Comparison of ENCODE assay signal across 8 cellular contexts in genomic region chr10:88932539-88933256, GRCh38. TPM values are rescaled to one million over a fixed set of nuclear protein-coding genes. Genes with fewer than 3 reads are reported as not detected.
DNase-seq lines count a peak whose midpoint lies in the region; ATAC-seq and TF ChIP-seq lines count a peak whose summit lies in the region.

No MANE protein-coding gene starts in this region.

- no peaks in the 10 kb centered on the region for H3K9me3 Mint-ChIP-seq in nephron progenitor cell

- ATAC-seq in GM18870 (IDR thresholded peaks at IDR 0.05; ENCODE audit: unreplicated experiment) (peak; percentile 49), HG03442 (IDR thresholded peaks at IDR 0.05; ENCODE audit: unreplicated experiment) (peak; percentile 57), upper lobe of left lung (ENCODE audit: low FRiP score in 2 of 2) (peak; percentile 89 to 90)

- CTCF ChIA-PET in BJ (lab: Yijun Ruan, JAX), result interaction anchor here (0.6 to 16.2 kb wide), 41 partner anchors 9 to 372 kb away, joined by 3 to 512 read pairs (median 5); partner anchors contain the start of genes ANKRD22, FAS and STAMBPL1

- POLR2A ChIA-PET in BJ (lab: Charles Lee), result no interaction called here

- H3K36me3 ChIP-seq in BJ (ENCODE audit: control insufficient read depth, insufficient read depth, low read length) (peaks cover 6% of the 10 kb centered on the region), upper lobe of left lung (peaks cover 0 to 16% (median 3%) of the 10 kb centered on the region in 4 donors)

- H3K4me1 ChIP-seq in upper lobe of left lung, result peaks cover 10 to 13% (median 13%) of the 10 kb centered on the region in 4 donors

- peaks cover 2% of the 10 kb centered on the region for H3K27me3 Mint-ChIP-seq in nephron progenitor cell (ENCODE audit: low read depth, poor library complexity)

- H3K36me3 Mint-ChIP-seq in nephron progenitor cell (ENCODE audit: low read depth), result no peaks in the 10 kb centered on the region

- H3K4me1 Mint-ChIP-seq in nephron progenitor cell, result peaks cover 22% of the 10 kb centered on the region

- no peaks in the 10 kb centered on the region for H3K27me3 ChIP-seq in BJ (ENCODE audit: control insufficient read depth, insufficient read depth, low read length)
- H3K27me3 ChIP-seq in upper lobe of left lung, result no peaks in the 10 kb centered on the region

- no peak overlapping the region for H3K4me3 Mint-ChIP-seq in nephron progenitor cell

- H3K4me3 ChIP-seq in BJ (ENCODE audit: low read depth, low read length) (no peak overlapping the region), fibroblast of mammary gland (ENCODE audit: control insufficient read depth, low read depth, low read length) (no peak overlapping the region), upper lobe of left lung (no peak overlapping the region)

- peak; percentile 84 for TF ChIP-seq CTCF in BJ (IDR thresholded peaks at IDR 0.05; ENCODE audit: insufficient read depth, low read depth, low read length)
- TF ChIP-seq CTCF in fibroblast of mammary gland (conservative IDR thresholded peaks at IDR 0.05; ENCODE audit: control insufficient read depth, insufficient read depth, low read depth, low read length), result peak; percentile 98
- peak; percentile 79 for TF ChIP-seq CTCF in nephron progenitor cell (IDR thresholded peaks at IDR 0.05)
- peak; percentile 80 to 96 (median 91) for TF ChIP-seq CTCF in upper lobe of left lung (IDR thresholded peaks at IDR 0.05)

- DNase-seq in BJ (ENCODE audit: low read depth) (peak; percentile 71), NCI-H748 (lab: John Stamatoyannopoulos, UW; ENCODE audit: unreplicated experiment) (peak; percentile 77), activated T-cell treated with anti-CD3 and anti-CD28 coated beads for 4 hours (peak; percentile 7), fibroblast of mammary gland (ENCODE audit: low read depth) (peak; percentile 84), nephron progenitor cell (peak; percentile 45), upper lobe of left lung (peak in 1 of 2 donors; percentile 61)

- no peak overlapping the region for H3K27ac Mint-ChIP-seq in nephron progenitor cell

- TF ChIP-seq POLR2A in upper lobe of left lung (IDR thresholded peaks at IDR 0.05), result no peak

- no peak for TF ChIP-seq EP300 in upper lobe of left lung (IDR thresholded peaks at IDR 0.05)

- peak overlapping the region in 2 of 4 donors; percentile 27 to 30 for H3K27ac ChIP-seq in upper lobe of left lung

- no peaks in the 10 kb centered on the region for H3K9me3 ChIP-seq in upper lobe of left lung

- WGBS in upper lobe of left lung, 2 donors, result 53 to 56% methylated on average over 7 of the region's 7 CpGs

RNA-seq across cellular contexts. Expression of gene ACTA2, which starts 19.9 kb away (rescaled TPM):
- 1,067 and 1,821 TPM in 2 replicates for polyA plus RNA-seq in BJ (2011; rRNA removed)
- 1,091 and 1,267 TPM in 2 replicates for polyA minus RNA-seq in BJ (2011; rRNA and poly(A)+ RNA removed)
- 100 to 1,000 TPM in 5 of 6 donors, 10 to 100 TPM in 1; 94.3 to 328 (median 186) TPM for total RNA-seq in upper lobe of left lung

RNA-seq across cellular contexts. Expression of gene STAMBPL1, which starts 52.7 kb away (rescaled TPM):
- polyA plus RNA-seq in BJ (2011; rRNA removed), result 23.1 and 29.8 TPM in 2 replicates
- 12.0 and 13.6 TPM in 2 replicates for polyA minus RNA-seq in BJ (2011; rRNA and poly(A)+ RNA removed)
- 10 to 100 TPM in 2 of 6 donors, 1 to 10 TPM in 4; 4.9 to 69.1 (median 7.0) TPM for total RNA-seq in upper lobe of left lung

RNA-seq across cellular contexts. Expression of gene FAS, which starts 57.9 kb away (rescaled TPM):
- 52.3 and 83.2 TPM in 2 replicates for polyA plus RNA-seq in BJ (2011; rRNA removed)
- 20.6 and 25.7 TPM in 2 replicates for polyA minus RNA-seq in BJ (2011; rRNA and poly(A)+ RNA removed)
- total RNA-seq in upper lobe of left lung, result 10 to 100 TPM; 30.1 to 80.3 (median 44.4) TPM
